Comparison of ENCODE assay signal across 9 cellular contexts in the genomic region with DNA sequence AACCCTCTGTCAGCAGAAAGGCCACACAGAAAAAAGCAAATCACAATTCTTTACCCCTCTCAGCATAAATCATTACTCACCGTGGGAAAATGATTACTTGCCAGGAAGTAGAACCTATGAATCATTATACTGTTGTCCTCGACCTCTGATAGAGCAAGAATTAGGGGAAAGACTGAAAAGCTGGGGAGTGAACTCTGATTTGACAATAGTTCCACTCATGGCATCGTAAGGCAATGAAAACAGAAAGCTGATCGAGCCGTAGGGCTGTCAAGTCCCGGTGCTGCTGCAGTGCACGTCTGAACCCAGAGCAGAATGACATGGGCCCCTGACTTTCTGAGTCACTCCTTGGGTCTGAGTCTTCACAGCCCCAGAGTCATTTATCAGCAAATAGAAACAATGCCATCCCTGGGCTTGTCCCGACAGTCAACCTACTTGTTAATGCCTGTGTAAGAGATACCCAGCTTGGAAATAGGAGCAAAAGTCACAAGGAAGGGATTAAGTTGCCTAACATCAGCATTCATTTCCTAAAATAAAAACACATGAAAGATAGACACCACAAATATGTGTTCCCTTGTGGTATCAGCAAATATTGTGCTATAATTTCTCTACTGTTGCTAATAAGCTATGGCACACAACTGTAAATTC.
A peak's percentile ranks its signal among the peaks of the same experiment; 100 is the strongest.
DNase-seq lines count a peak whose midpoint lies in the region; ATAC-seq and TF ChIP-seq lines count a peak whose summit lies in the region.
"Had no signal": no experiment of that assay in that cellular context is flagged by ENCODE, and none has a peak within 500 bp of the region (broad histone marks: within the 10 kb centered on the region; RNA-seq: fewer than 3 reads in every experiment).

No MANE protein-coding gene starts in this region.

- TF ChIP-seq POLR2A in heart left ventricle (IDR thresholded peaks at IDR 0.05) = no peak

- no peaks in the 10 kb centered on the region for H3K36me3 ChIP-seq in heart left ventricle
- no peaks in the 10 kb centered on the region for H3K36me3 ChIP-seq in skeletal muscle tissue (ENCODE audit: control insufficient read depth in 3 of 3, insufficient read depth in 3 of 3, low read length in 3 of 3)

- H3K9me3 Mint-ChIP-seq in activated CD4-positive, alpha-beta memory T cell treated with anti-CD3 and anti-CD28 coated beads, Interleukin-2, amount 10 ng/mL, durations not matched to agents 7 days and 5 days = no peaks in the 10 kb centered on the region

- POLR2A ChIA-PET in activated CD4-positive, alpha-beta memory T cell treated with anti-CD3 and anti-CD28 coated beads, Interleukin-2, amount 10 ng/mL, durations not matched to agents 7 days and 5 days (lab: Charles Lee) = interaction anchor here (0.8 kb wide), 1 partner anchor 25 kb away, joined by 3 read pairs; no protein-coding TSS in a partner anchor

- H3K27me3 Mint-ChIP-seq in activated CD4-positive, alpha-beta memory T cell treated with anti-CD3 and anti-CD28 coated beads, Interleukin-2, amount 10 ng/mL, durations not matched to agents 7 days and 5 days = peaks cover 2% of the 10 kb centered on the region

- H3K9me3 ChIP-seq in heart left ventricle = no peaks in the 10 kb centered on the region
- no peaks in the 10 kb centered on the region for H3K9me3 ChIP-seq in skeletal muscle tissue (ENCODE audit: control insufficient read depth in 3 of 3, low read length in 3 of 3)

- H3K4me3 ChIP-seq in heart left ventricle (peak overlapping the region in 7 of 12 donors; percentile 13 to 39 (median 21)), skeletal muscle tissue (ENCODE audit: low read length in 3 of 3) (peak overlapping the region; percentile 63 to 80 (median 77))

- peak overlapping the region; percentile 83 to 92 (median 89) for H3K9ac ChIP-seq in skeletal muscle tissue (ENCODE audit: low read depth in 1 of 3, low read length in 3 of 3)

- intact Hi-C loops in heart left ventricle (cut with DNase I) = no loop called here

- CTCF ChIA-PET in activated CD4-positive, alpha-beta memory T cell treated with anti-CD3 and anti-CD28 coated beads, Interleukin-2, amount 10 ng/mL, durations not matched to agents 7 days and 5 days (lab: Charles Lee) = interaction anchor here (0.6 kb wide), 2 partner anchors 38 to 198 kb away, joined by 3 read pairs; no protein-coding TSS in a partner anchor

- 23 to 57% (median 38%) methylated on average over 8 of the region's 8 CpGs for WGBS in heart left ventricle, 4 donors

- peak overlapping the region; percentile 10 for H3K4me3 Mint-ChIP-seq in activated CD4-positive, alpha-beta memory T cell treated with anti-CD3 and anti-CD28 coated beads, Interleukin-2, amount 10 ng/mL, durations not matched to agents 7 days and 5 days

- H3K27me3 ChIP-seq in heart left ventricle = no peaks in the 10 kb centered on the region
- H3K27me3 ChIP-seq in skeletal muscle tissue (ENCODE audit: control insufficient read depth in 3 of 3, insufficient read depth in 3 of 3, low read length in 3 of 3) = no peaks in the 10 kb centered on the region

- H3K27ac ChIP-seq in heart left ventricle (peak overlapping the region in 9 of 12 donors; percentile 3 to 86 (median 25)), skeletal muscle tissue (ENCODE audit: low read depth, low read length) (peak overlapping the region; percentile 94)
- H3K27ac ChIP-seq: VCaP had no signal

- no peaks in the 10 kb centered on the region for H3K36me3 Mint-ChIP-seq in activated CD4-positive, alpha-beta memory T cell treated with anti-CD3 and anti-CD28 coated beads, Interleukin-2, amount 10 ng/mL, durations not matched to agents 7 days and 5 days (ENCODE audit: low read depth)

- ATAC-seq in GM21447 (IDR thresholded peaks at IDR 0.05; ENCODE audit: unreplicated experiment) (peak; percentile 34), heart left ventricle (peak; percentile 51 to 77 (median 71))

- H3K4me1 ChIP-seq in heart left ventricle (peaks cover 0 to 77% (median 25%) of the 10 kb centered on the region in 12 donors), skeletal muscle tissue (ENCODE audit: control insufficient read depth in 3 of 3, insufficient read depth in 3 of 3, low read length in 3 of 3) (peaks cover 16 to 35% (median 32%) of the 10 kb centered on the region in 3 donors)

- DNase-seq in Daoy (ENCODE audit: low read depth) (peak; percentile 94), HPDE6-E6E7 (ENCODE audit: extremely low spot score) (peak; percentile 85), heart left ventricle (peak in 3 of 5 donors; percentile 20 to 33 (median 27)), NCI-H187 (lab: John Stamatoyannopoulos, UW) (no peak), NCI-H146 (lab: John Stamatoyannopoulos, UW) (no peak)
- peak; percentile 36 for DNase-seq in activated CD4-positive, alpha-beta memory T cell treated with anti-CD3 and anti-CD28 coated beads, Interleukin-2, amount 10 ng/mL, durations not matched to agents 7 days and 5 days

- TF ChIP-seq CTCF in heart left ventricle (IDR thresholded peaks at IDR 0.05) = no peak

- peaks cover 20% of the 10 kb centered on the region for H3K4me1 Mint-ChIP-seq in activated CD4-positive, alpha-beta memory T cell treated with anti-CD3 and anti-CD28 coated beads, Interleukin-2, amount 10 ng/mL, durations not matched to agents 7 days and 5 days

- peak overlapping the region; percentile 16 for H3K27ac Mint-ChIP-seq in activated CD4-positive, alpha-beta memory T cell treated with anti-CD3 and anti-CD28 coated beads, Interleukin-2, amount 10 ng/mL, durations not matched to agents 7 days and 5 days

Comparison
In these comparisons a context has a peak if more than half of its experiments do, and no peak if none do; other contexts are left out.
1. DNase-seq: peak in Daoy (single experiment), HPDE6-E6E7 (single experiment), activated CD4-positive, alpha-beta memory T cell treated with anti-CD3 and anti-CD28 coated beads, Interleukin-2, amount 10 ng/mL, durations not matched to agents 7 days and 5 days (single experiment) and heart left ventricle (3 of 5); none in NCI-H187 (0 of 2) and NCI-H146 (single experiment).